ENCODE assay signal across 1 cellular context in the genomic region with DNA sequence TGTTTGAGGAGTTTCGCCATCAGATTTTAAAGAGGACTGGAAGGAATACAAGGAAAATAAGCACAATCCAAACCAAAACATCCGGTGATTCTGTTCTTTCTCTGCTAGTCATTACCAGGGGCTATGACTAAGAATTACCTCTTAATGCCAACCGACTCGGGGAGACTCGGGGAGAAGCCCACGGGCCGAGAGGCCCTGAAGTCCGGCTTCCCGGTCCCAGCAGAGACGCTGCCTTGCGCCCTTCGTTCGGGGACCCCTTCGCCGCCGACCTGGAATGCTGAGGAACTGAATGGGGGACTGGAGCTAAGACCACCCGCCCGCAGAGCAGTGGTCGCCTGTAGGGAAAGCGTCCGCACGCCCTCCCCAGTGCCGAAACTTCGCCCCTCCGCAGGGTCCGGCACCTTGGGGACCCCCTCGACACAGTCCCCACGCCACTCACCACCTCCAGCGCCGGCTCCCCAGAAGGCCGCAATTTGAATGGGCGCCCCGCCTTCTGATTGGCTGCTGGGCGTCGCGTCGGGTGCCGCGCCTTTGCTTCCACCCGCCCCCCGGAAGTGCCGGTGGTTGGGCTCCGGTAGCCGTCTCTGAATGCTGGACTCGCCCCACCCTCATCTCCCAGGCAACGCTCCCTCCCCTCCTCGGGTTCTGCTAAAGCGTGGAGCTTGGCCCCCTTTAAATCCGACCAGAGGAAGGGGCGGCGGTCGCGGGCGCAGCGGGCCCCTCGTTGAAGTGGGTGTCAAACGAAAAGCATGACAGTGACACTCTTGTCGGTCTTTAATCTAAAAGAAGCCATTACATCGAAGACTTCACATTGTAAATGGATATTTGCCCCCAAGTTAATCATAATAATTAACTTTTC.
TF ChIP-seq lines count a peak whose summit lies in the region.

KIF14 (minus strand) TSS at position 479 of the 859 bp plus-strand sequence. CDS start 2,028 bp downstream, outside the sequence.

TF ChIP-seq in HepG2, 621 proteins besides CTCF, POLR2A, EP300 and RAD21 (continued from another document and continues in another):
- TF ChIP-seq, protein P1, sequence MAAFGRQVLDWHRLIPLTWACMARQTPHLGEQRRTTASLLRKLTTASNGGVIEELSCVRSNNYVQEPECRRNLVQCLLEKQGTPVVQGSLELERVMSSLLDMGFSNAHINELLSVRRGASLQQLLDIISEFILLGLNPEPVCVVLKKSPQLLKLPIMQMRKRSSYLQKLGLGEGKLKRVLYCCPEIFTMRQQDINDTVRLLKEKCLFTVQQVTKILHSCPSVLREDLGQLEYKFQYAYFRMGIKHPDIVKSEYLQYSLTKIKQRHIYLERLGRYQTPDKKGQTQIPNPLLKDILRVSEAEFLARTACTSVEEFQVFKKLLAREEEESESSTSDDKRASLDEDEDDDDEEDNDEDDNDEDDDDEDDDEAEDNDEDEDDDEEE (CRISPR knock-in tag; IDR thresholded peaks at IDR 0.05), result no peak
- TF ChIP-seq ARNT (IDR thresholded peaks at IDR 0.05) (no peak), MXI1 (IDR thresholded peaks at IDR 0.05; ENCODE audit: borderline replicate concordance, low read depth, low read length) (peak; percentile 85; the same call in 1 of the 3 replicates), MTF2 (CRISPR knock-in tag; IDR thresholded peaks at IDR 0.05; ENCODE audit: borderline replicate concordance) (no peak), ELF4 (CRISPR knock-in tag; IDR thresholded peaks at IDR 0.05; ENCODE audit: borderline replicate concordance) (peak; percentile 80; the same call in 1 of the 2 replicates), FOXK1 (CRISPR knock-in tag; IDR thresholded peaks at IDR 0.05; ENCODE audit: borderline replicate concordance, low read depth) (peak; percentile 71; the same call in 1 of the 2 replicates), ZNF232 (CRISPR knock-in tag; IDR thresholded peaks at IDR 0.05; ENCODE audit: borderline replicate concordance) (no peak), SRSF1 (optimal IDR thresholded peaks at IDR 0.05; ENCODE audit: low read depth, low read length) (no peak), ZNF547 (CRISPR knock-in tag; IDR thresholded peaks at IDR 0.05) (peak; percentile 51; the same call in 1 of the 2 replicates), USF2 (IDR thresholded peaks at IDR 0.05; ENCODE audit: low read depth, low read length) (no peak), USF2 (CRISPR knock-in tag; IDR thresholded peaks at IDR 0.05; ENCODE audit: borderline replicate concordance) (no peak), ZFP1 (CRISPR knock-in tag; IDR thresholded peaks at IDR 0.05) (no peak), ATAD3A (CRISPR knock-in tag; IDR thresholded peaks at IDR 0.05) (no peak), TCF7L2 (IDR thresholded peaks at IDR 0.05; ENCODE audit: low read depth, low read length) (no peak), ZNF674 (CRISPR knock-in tag; IDR thresholded peaks at IDR 0.05; ENCODE audit: low read depth) (no peak), XRCC5 (optimal IDR thresholded peaks at IDR 0.05; ENCODE audit: low read length) (no peak), ZNF12 (CRISPR knock-in tag; IDR thresholded peaks at IDR 0.05) (no peak), ATF6 (CRISPR knock-in tag; conservative IDR thresholded peaks at IDR 0.05) (peak; percentile 62; the same call in 1 of the 2 replicates), ZNF329 (CRISPR knock-in tag; IDR thresholded peaks at IDR 0.05; ENCODE audit: low read depth) (no peak), NAIF1 (CRISPR knock-in tag; IDR thresholded peaks at IDR 0.05; ENCODE audit: borderline replicate concordance) (no peak), ZNF260 (CRISPR knock-in tag; IDR thresholded peaks at IDR 0.05; ENCODE audit: borderline replicate concordance, low read depth) (no peak), RELA (CRISPR knock-in tag; IDR thresholded peaks at IDR 0.05) (no peak), SALL1 (CRISPR knock-in tag; IDR thresholded peaks at IDR 0.05) (peak; percentile 84), SIX1 (CRISPR knock-in tag; IDR thresholded peaks at IDR 0.05; ENCODE audit: borderline replicate concordance) (no peak), FIP1L1 (IDR thresholded peaks at IDR 0.05; ENCODE audit: borderline replicate concordance, insufficient read depth, low read depth, low read length) (no peak), ZFP36 (IDR thresholded peaks at IDR 0.05; ENCODE audit: borderline replicate concordance, low read depth, low read length, partially characterized antibody) (no peak), JUND (CRISPR knock-in tag; IDR thresholded peaks at IDR 0.05) (no peak), RNF2 (conservative IDR thresholded peaks at IDR 0.05; ENCODE audit: low read depth) (no peak), NONO (IDR thresholded peaks at IDR 0.05) (no peak), NONO (CRISPR knock-in tag; conservative IDR thresholded peaks at IDR 0.05) (peak; percentile 63), ZNF10 (CRISPR knock-in tag; IDR thresholded peaks at IDR 0.05; ENCODE audit: borderline replicate concordance, low read depth) (no peak), ZNF589 (CRISPR knock-in tag; conservative IDR thresholded peaks at IDR 0.05) (no peak), GRHL1 (CRISPR knock-in tag; conservative IDR thresholded peaks at IDR 0.05) (no peak), THYN1 (CRISPR knock-in tag; IDR thresholded peaks at IDR 0.05; ENCODE audit: borderline replicate concordance, low read depth) (no peak), ZMYM4 (CRISPR knock-in tag; IDR thresholded peaks at IDR 0.05) (peak; percentile 87)
- TF ChIP-seq, protein P2, sequence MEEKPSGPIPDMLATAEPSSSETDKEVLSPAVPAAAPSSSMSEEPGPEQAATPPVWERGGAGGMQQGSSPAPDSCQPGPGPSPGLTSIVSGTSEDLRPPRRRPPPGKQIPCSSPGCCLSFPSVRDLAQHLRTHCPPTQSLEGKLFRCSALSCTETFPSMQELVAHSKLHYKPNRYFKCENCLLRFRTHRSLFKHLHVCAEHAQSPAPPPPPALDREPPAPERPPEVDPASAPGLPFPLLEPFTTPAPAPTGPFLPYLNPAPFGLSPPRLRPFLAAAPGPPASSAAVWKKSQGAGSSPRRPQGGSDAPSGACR (CRISPR knock-in tag; IDR thresholded peaks at IDR 0.05), result no peak
- TF ChIP-seq, protein P3, sequence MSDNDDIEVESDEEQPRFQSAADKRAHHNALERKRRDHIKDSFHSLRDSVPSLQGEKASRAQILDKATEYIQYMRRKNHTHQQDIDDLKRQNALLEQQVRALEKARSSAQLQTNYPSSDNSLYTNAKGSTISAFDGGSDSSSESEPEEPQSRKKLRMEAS (IDR thresholded peaks at IDR 0.05), result peak; percentile 52
- TF ChIP-seq, protein P4, sequence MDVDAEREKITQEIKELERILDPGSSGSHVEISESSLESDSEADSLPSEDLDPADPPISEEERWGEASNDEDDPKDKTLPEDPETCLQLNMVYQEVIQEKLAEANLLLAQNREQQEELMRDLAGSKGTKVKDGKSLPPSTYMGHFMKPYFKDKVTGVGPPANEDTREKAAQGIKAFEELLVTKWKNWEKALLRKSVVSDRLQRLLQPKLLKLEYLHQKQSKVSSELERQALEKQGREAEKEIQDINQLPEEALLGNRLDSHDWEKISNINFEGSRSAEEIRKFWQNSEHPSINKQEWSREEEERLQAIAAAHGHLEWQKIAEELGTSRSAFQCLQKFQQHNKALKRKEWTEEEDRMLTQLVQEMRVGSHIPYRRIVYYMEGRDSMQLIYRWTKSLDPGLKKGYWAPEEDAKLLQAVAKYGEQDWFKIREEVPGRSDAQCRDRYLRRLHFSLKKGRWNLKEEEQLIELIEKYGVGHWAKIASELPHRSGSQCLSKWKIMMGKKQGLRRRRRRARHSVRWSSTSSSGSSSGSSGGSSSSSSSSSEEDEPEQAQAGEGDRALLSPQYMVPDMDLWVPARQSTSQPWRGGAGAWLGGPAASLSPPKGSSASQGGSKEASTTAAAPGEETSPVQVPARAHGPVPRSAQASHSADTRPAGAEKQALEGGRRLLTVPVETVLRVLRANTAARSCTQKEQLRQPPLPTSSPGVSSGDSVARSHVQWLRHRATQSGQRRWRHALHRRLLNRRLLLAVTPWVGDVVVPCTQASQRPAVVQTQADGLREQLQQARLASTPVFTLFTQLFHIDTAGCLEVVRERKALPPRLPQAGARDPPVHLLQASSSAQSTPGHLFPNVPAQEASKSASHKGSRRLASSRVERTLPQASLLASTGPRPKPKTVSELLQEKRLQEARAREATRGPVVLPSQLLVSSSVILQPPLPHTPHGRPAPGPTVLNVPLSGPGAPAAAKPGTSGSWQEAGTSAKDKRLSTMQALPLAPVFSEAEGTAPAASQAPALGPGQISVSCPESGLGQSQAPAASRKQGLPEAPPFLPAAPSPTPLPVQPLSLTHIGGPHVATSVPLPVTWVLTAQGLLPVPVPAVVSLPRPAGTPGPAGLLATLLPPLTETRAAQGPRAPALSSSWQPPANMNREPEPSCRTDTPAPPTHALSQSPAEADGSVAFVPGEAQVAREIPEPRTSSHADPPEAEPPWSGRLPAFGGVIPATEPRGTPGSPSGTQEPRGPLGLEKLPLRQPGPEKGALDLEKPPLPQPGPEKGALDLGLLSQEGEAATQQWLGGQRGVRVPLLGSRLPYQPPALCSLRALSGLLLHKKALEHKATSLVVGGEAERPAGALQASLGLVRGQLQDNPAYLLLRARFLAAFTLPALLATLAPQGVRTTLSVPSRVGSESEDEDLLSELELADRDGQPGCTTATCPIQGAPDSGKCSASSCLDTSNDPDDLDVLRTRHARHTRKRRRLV (CRISPR knock-in tag; IDR thresholded peaks at IDR 0.05), result no peak
- TF ChIP-seq, protein P5, sequence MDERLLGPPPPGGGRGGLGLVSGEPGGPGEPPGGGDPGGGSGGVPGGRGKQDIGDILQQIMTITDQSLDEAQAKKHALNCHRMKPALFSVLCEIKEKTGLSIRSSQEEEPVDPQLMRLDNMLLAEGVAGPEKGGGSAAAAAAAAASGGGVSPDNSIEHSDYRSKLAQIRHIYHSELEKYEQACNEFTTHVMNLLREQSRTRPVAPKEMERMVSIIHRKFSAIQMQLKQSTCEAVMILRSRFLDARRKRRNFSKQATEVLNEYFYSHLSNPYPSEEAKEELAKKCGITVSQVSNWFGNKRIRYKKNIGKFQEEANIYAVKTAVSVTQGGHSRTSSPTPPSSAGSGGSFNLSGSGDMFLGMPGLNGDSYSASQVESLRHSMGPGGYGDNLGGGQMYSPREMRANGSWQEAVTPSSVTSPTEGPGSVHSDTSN (CRISPR knock-in tag; IDR thresholded peaks at IDR 0.05), result no peak
- TF ChIP-seq, protein P6, sequence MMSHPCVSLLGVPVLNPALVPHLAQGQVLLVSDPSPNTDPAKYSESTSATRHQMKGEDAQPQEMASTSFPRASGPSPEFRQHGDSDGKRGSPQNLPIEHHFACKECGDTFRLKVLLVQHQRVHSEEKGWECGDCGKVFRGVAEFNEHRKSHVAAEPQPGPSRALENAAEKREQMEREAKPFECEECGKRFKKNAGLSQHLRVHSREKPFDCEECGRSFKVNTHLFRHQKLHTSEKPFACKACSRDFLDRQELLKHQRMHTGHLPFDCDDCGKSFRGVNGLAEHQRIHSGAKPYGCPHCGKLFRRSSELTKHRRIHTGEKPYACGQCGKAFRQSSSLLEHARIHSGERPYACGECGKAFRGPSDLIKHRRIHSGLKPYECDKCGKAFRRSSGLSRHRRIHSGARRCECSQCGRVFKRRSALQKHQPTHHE (CRISPR knock-in tag; IDR thresholded peaks at IDR 0.05; ENCODE audit: borderline replicate concordance), result no peak
- TF ChIP-seq, protein P7, sequence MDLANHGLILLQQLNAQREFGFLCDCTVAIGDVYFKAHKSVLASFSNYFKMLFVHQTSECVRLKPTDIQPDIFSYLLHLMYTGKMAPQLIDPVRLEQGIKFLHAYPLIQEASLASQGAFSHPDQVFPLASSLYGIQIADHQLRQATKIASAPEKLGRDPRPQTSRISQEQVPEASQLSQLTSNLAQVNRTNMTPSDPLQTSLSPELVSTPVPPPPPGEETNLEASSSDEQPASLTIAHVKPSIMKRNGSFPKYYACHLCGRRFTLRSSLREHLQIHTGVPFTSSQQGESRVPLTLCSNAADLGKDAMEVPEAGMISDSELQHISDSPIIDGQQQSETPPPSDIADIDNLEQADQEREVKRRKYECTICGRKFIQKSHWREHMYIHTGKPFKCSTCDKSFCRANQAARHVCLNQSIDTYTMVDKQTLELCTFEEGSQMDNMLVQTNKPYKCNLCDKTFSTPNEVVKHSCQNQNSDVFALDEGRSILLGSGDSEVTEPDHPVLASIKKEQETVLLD (CRISPR knock-in tag; IDR thresholded peaks at IDR 0.05; ENCODE audit: low read depth), result no peak
